In genomic region chr4:185004562-185005208, GRCh38 we compare ENCODE assay signal across 8 cellular contexts. TPM values are rescaled to one million over a fixed set of nuclear protein-coding genes. Genes with fewer than 3 reads are reported as not detected.
DNase-seq lines count a peak whose midpoint lies in the region; ATAC-seq, FAIRE-seq and TF ChIP-seq lines count a peak whose summit lies in the region.

No MANE protein-coding gene starts in this region.

- peak overlapping the region; percentile 46 for H3K4me3 ChIP-seq in HUES64 (ENCODE audit: low read length)
- peak overlapping the region in 1 of 3 experiments; percentile 57; a peak in 1 of 6 replicates for H3K4me3 ChIP-seq in HepG2 (replicated peaks in 1 of 3; ENCODE audit: insufficient read depth in 1 of 3, low read depth in 2 of 3, low read length in 3 of 3)

- TF ChIP-seq EP300 in HepG2 (IDR thresholded peaks at IDR 0.05; ENCODE audit: low read depth in 2 of 2, low read length in 2 of 2), result no peak
- TF ChIP-seq EP300 in HepG2 (CRISPR knock-in tag; IDR thresholded peaks at IDR 0.05; ENCODE audit: borderline replicate concordance), result no peak

- peak overlapping the region; percentile 74 for H3K4me2 ChIP-seq in HepG2 (ENCODE audit: low read depth, low read length)

- intact Hi-C loops in CD14-positive monocyte (cut with micrococcal nuclease), result loop anchor here in 1 of 2 donors (10.0 kb wide), 1 partner anchor 260 kb away; no protein-coding TSS in a partner anchor
- intact Hi-C loops in HepG2 (cut with micrococcal nuclease; ENCODE audit: unreplicated experiment), result loop anchor here (1.0 kb wide), 1 partner anchor 258 kb away; no protein-coding TSS in a partner anchor
- intact Hi-C loops in activated CD4-positive, alpha-beta memory T cell treated with anti-CD3 and anti-CD28 coated beads for 36 hours (cut with micrococcal nuclease), result loop anchor here (1.0 to 5.0 kb wide), 3 partner anchors 92 to 257 kb away; no protein-coding TSS in a partner anchor

- peaks cover 39% of the 10 kb centered on the region for H3K27me3 ChIP-seq in HUES64 (ENCODE audit: insufficient read depth, low read length)
- H3K27me3 ChIP-seq in HepG2 (ENCODE audit: control insufficient read depth in 1 of 2, insufficient read depth in 2 of 2, low read length in 2 of 2), result peaks cover 3 to 30% of the 10 kb centered on the region in 2 experiments; a peak in 4 of 5 replicates

- no peaks in the 10 kb centered on the region for H4K20me1 ChIP-seq in HepG2 (ENCODE audit: insufficient read depth, low read length)

- H3K36me3 Mint-ChIP-seq in CD14-positive monocyte, result peaks cover 0 to 2% of the 10 kb centered on the region in 2 donors
- H3K36me3 Mint-ChIP-seq in type B pancreatic cell, result no peaks in the 10 kb centered on the region
- H3K36me3 Mint-ChIP-seq in activated CD4-positive, alpha-beta memory T cell treated with anti-CD3 and anti-CD28 coated beads for 36 hours, result no peaks in the 10 kb centered on the region

- H3K9ac ChIP-seq in HUES64 (ENCODE audit: low read depth, low read length) (no peak overlapping the region; the same call in 1 of the 2 replicates), HepG2 (ENCODE audit: insufficient read depth, low read depth, low read length) (no peak overlapping the region)

- H3K27ac ChIP-seq in HUES64 (ENCODE audit: low read depth, low read length), result no peak overlapping the region
- H3K27ac ChIP-seq in HepG2 (ENCODE audit: extremely low read length, insufficient read depth, low read length), result no peak overlapping the region

- H3K4me1 ChIP-seq in HUES64 (ENCODE audit: insufficient read depth, low read length) (no peaks in the 10 kb centered on the region), HepG2 (ENCODE audit: insufficient read depth, low read length) (peaks cover 38% of the 10 kb centered on the region)

- H2AFZ ChIP-seq in HepG2 (ENCODE audit: low read length), result no peak overlapping the region

- BruUV-seq in HepG2 (replicated peaks; lab: Mats Ljungman, UMichigan), result no TSS peak

- H3K4me3 Mint-ChIP-seq in CD14-positive monocyte (peak overlapping the region; percentile 71 to 86), type B pancreatic cell (peak overlapping the region; percentile 79)
- H3K4me3 Mint-ChIP-seq in activated CD4-positive, alpha-beta memory T cell treated with anti-CD3 and anti-CD28 coated beads for 36 hours, result no peak overlapping the region

- no peak for TF ChIP-seq RAD21 in HepG2 (CRISPR knock-in tag; IDR thresholded peaks at IDR 0.05)

- DNase-seq in CD14-positive monocyte (ENCODE audit: low spot score) (no peak), astrocyte of the hippocampus (ENCODE audit: low read depth, low spot score) (peak; percentile 44), HepG2 (ENCODE audit: low spot score) (no peak), type B pancreatic cell (ENCODE audit: extremely low spot score, unreplicated experiment) (no peak), GM19238 (ENCODE audit: insufficient read length, low spot score) (no peak)
- no peak for DNase-seq in activated CD4-positive, alpha-beta memory T cell treated with anti-CD3 and anti-CD28 coated beads for 36 hours

- in situ Hi-C loops in HepG2 (cut with HindIII; ENCODE audit: extremely low pct_ligation_motif_present, low pct_unique_long_range_greater_than_20kb), result no loop called here

- H3K27ac Mint-ChIP-seq in CD14-positive monocyte (peak overlapping the region in 2 of 7 donors; percentile 28 to 30), type B pancreatic cell (no peak overlapping the region)
- no peak overlapping the region for H3K27ac Mint-ChIP-seq in activated CD4-positive, alpha-beta memory T cell treated with anti-CD3 and anti-CD28 coated beads for 36 hours

- TF ChIP-seq CTCF in CD14-positive monocyte (IDR thresholded peaks at IDR 0.05) (no peak), HepG2 (CRISPR knock-in tag; IDR thresholded peaks at IDR 0.05) (no peak), type B pancreatic cell (conservative IDR thresholded peaks at IDR 0.05) (no peak)

- WGBS in HUES64, result 57% methylated on average over 22 of the region's 22 CpGs
- WGBS in HepG2 (ENCODE audit: low lambda C conversion rate), result 60% methylated on average over 18 of the region's 22 CpGs

- H3K4me1 Mint-ChIP-seq in CD14-positive monocyte, result peaks cover 19% of the 10 kb centered on the region
- H3K4me1 Mint-ChIP-seq in type B pancreatic cell (ENCODE audit: unreplicated experiment), result peaks cover 4% of the 10 kb centered on the region
- H3K4me1 Mint-ChIP-seq in activated CD4-positive, alpha-beta memory T cell treated with anti-CD3 and anti-CD28 coated beads for 36 hours (ENCODE audit: low read depth), result peaks cover 7% of the 10 kb centered on the region

- ATAC-seq in GM21381 (IDR thresholded peaks at IDR 0.05; ENCODE audit: unreplicated experiment) (peak; percentile 49), HepG2 (peak; percentile 71)

- POLR2A ChIA-PET in HepG2 (lab: Yijun Ruan, JAX), result no interaction called here
- POLR2A ChIA-PET in activated CD4-positive, alpha-beta memory T cell treated with anti-CD3 and anti-CD28 coated beads for 36 hours (lab: Charles Lee), result no interaction called here

- no peak for TF ChIP-seq POLR2A in HepG2 (IDR thresholded peaks at IDR 0.05; ENCODE audit: insufficient read depth in 1 of 2, low read depth in 2 of 2, low read length in 2 of 2)

- CTCF ChIA-PET in HepG2 (lab: Yijun Ruan, JAX; ENCODE audit: low intra/inter-chr PET ratio, low total read pairs), result interaction anchor here (1.1 to 1.2 kb wide), 2 partner anchors 130 to 259 kb away, joined by 3 read pairs; no protein-coding TSS in a partner anchor
- CTCF ChIA-PET in activated CD4-positive, alpha-beta memory T cell treated with anti-CD3 and anti-CD28 coated beads for 36 hours (lab: Charles Lee), result interaction anchor here (0.6 to 1.7 kb wide), 12 partner anchors 9 to 594 kb away, joined by 3 to 18 read pairs (median 4); partner anchors contain the start of genes HELT and SLC25A4

- H3K9me3 Mint-ChIP-seq in CD14-positive monocyte, result peaks cover 0 to 3% (median 0%) of the 10 kb centered on the region in 7 donors
- no peaks in the 10 kb centered on the region for H3K9me3 Mint-ChIP-seq in type B pancreatic cell
- no peaks in the 10 kb centered on the region for H3K9me3 Mint-ChIP-seq in activated CD4-positive, alpha-beta memory T cell treated with anti-CD3 and anti-CD28 coated beads for 36 hours

- H3K36me3 ChIP-seq in HUES64 (ENCODE audit: insufficient read depth, low read length), result no peaks in the 10 kb centered on the region
- no peaks in the 10 kb centered on the region for H3K36me3 ChIP-seq in HepG2 (replicated peaks in 1 of 2; ENCODE audit: control insufficient read depth in 1 of 2, insufficient read depth in 2 of 2, low read length in 2 of 2)

- H3K79me2 ChIP-seq in HepG2 (ENCODE audit: insufficient read depth, low read length), result no peaks in the 10 kb centered on the region

- H3K9me3 ChIP-seq in HUES64 (ENCODE audit: insufficient read depth, low read depth, low read length) (no peaks in the 10 kb centered on the region), HepG2 (ENCODE audit: low read length) (no peaks in the 10 kb centered on the region)

- H3K27me3 Mint-ChIP-seq in CD14-positive monocyte (ENCODE audit: low read depth in 3 of 3) (peaks cover 27 to 39% (median 34%) of the 10 kb centered on the region in 3 donors), type B pancreatic cell (peaks cover 81% of the 10 kb centered on the region)
- H3K27me3 Mint-ChIP-seq in activated CD4-positive, alpha-beta memory T cell treated with anti-CD3 and anti-CD28 coated beads for 36 hours, result peaks cover 27% of the 10 kb centered on the region

- FAIRE-seq in HepG2 (lab: Jason Lieb, UNC), result no peak

TF ChIP-seq in HepG2, 621 proteins besides CTCF, POLR2A, EP300 and RAD21 (continues in another document):
- TF ChIP-seq YY1 (IDR thresholded peaks at IDR 0.05; ENCODE audit: insufficient read depth, insufficient replicate concordance, low read depth, low read length), result no peak
- TF ChIP-seq SALL1 (CRISPR knock-in tag; IDR thresholded peaks at IDR 0.05), result 0 out of 2 replicates have a peak, but pooled peaks have one; percentile 3
- TF ChIP-seq, protein P1, sequence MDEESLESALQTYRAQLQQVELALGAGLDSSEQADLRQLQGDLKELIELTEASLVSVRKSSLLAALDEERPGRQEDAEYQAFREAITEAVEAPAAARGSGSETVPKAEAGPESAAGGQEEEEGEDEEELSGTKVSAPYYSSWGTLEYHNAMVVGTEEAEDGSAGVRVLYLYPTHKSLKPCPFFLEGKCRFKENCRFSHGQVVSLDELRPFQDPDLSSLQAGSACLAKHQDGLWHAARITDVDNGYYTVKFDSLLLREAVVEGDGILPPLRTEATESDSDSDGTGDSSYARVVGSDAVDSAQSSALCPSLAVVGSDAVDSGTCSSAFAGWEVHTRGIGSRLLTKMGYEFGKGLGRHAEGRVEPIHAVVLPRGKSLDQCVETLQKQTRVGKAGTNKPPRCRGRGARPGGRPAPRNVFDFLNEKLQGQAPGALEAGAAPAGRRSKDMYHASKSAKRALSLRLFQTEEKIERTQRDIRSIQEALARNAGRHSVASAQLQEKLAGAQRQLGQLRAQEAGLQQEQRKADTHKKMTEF (CRISPR knock-in tag; IDR thresholded peaks at IDR 0.05), result no peak

RNA-seq across cellular contexts. Expression of gene HELT, which starts 13.6 kb away (rescaled TPM):
- polyA plus RNA-seq in CD14-positive monocyte, result not detected
- not detected for polyA plus RNA-seq in HUES64 (2013, experiment 1 of 2)
- polyA plus RNA-seq in HUES64 (2013, experiment 2 of 2), result not detected
- total RNA-seq in HepG2 (2016; rRNA removed; fragmentation: Illumina TruSeq; extraction: Trizol), result not detected in 2 replicates
- total RNA-seq in HepG2 (2016; cell fraction: cytosol; rRNA removed; fragmentation: Illumina TruSeq; extraction: Trizol; ENCODE audit: low read depth), result not detected in 2 replicates
- not detected in 2 replicates for total RNA-seq in HepG2 (2016; cell fraction: insoluble cytoplasmic fraction; rRNA removed; fragmentation: Illumina TruSeq; extraction: Trizol)
- total RNA-seq in HepG2 (2016; cell fraction: membrane; rRNA removed; fragmentation: Illumina TruSeq; extraction: Trizol), result not detected in 2 replicates
- total RNA-seq in HepG2 (2016; cell fraction: nucleus; rRNA removed; fragmentation: Illumina TruSeq; extraction: Trizol), result not detected in 2 replicates
- not detected in 2 replicates for polyA plus RNA-seq in HepG2 (2011; rRNA removed)
- polyA plus RNA-seq in HepG2 (2011; cell fraction: cytosol; rRNA removed), result not detected in 2 replicates
- not detected in 2 replicates for polyA plus RNA-seq in HepG2 (2011; cell fraction: nucleus; rRNA removed)
- not detected in 2 replicates for polyA plus RNA-seq in HepG2 (2012)
- polyA plus RNA-seq in HepG2 (2016; cell fraction: cytosol; fragmentation: Illumina TruSeq; extraction: Trizol; ENCODE audit: low read depth), result not detected in 2 replicates
- not detected in 2 replicates for polyA plus RNA-seq in HepG2 (2016; cell fraction: insoluble cytoplasmic fraction; fragmentation: Illumina TruSeq; extraction: Trizol; ENCODE audit: low read depth)
- not detected in 2 replicates for polyA plus RNA-seq in HepG2 (2016; cell fraction: membrane; fragmentation: Illumina TruSeq; extraction: Trizol; ENCODE audit: low read depth)
- not detected in 2 replicates for polyA plus RNA-seq in HepG2 (2016; cell fraction: nucleus; fragmentation: Illumina TruSeq; extraction: Trizol; ENCODE audit: insufficient read depth, low read depth)
- not detected in 2 replicates for polyA minus RNA-seq in HepG2 (2011; rRNA and poly(A)+ RNA removed; ENCODE audit: low replicate concordance)
- polyA minus RNA-seq in HepG2 (2011; cell fraction: cytosol; rRNA and poly(A)+ RNA removed), result not detected in 2 replicates
- not detected in 2 replicates for polyA minus RNA-seq in HepG2 (2011; cell fraction: nucleus; rRNA and poly(A)+ RNA removed)
- total RNA-seq in type B pancreatic cell (ENCODE audit: low replicate concordance), result 0.36 TPM in 1 of 2 replicates, not detected in the other
- total RNA-seq in activated CD4-positive, alpha-beta memory T cell treated with anti-CD3 and anti-CD28 coated beads for 36 hours, result not detected
